Comparison of ENCODE assay signal across 1 cellular context in the genomic region with DNA sequence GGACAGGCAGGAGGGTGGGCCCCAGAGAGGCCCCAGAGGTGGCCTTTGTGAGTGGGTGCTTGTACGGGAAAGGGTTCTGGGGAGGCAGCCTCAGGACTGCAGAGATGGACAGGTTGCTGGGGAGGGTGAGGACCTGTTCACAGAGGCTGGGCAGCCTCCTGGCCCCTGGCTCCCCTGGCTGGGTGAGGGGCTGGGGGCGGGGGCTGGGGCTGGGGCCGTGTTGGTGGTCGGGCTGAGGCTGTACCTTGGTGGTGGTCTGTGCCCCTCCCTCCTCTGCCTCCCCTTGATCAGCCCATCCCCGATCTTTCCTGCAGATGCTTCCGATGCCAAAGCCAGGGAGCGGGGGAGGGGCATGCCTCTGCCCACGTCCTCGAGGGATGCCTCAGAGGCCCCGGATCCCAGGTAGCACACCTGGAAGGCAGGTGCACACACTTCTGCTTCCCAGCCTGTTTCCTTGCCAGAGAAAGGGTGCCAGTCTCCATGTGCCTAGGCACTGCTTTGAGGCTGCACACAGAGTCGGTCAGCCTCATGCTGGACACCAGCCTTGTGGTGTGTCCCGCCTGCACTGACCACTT.
TF ChIP-seq lines count a peak whose summit lies in the region.

No MANE protein-coding gene starts in this region.

TF ChIP-seq in IMR-90, 13 proteins besides CTCF, POLR2A, EP300 and RAD21:
- TF ChIP-seq BHLHE40 (IDR thresholded peaks at IDR 0.05; ENCODE audit: low read depth, low read length) (no peak), NFE2L2 (IDR thresholded peaks at IDR 0.05; ENCODE audit: low read depth, low read length) (no peak), RFX5 (IDR thresholded peaks at IDR 0.05; ENCODE audit: low read depth, low read length) (no peak), MAZ (IDR thresholded peaks at IDR 0.05; ENCODE audit: borderline replicate concordance, low read depth, low read length) (no peak), CHD1 (IDR thresholded peaks at IDR 0.05; ENCODE audit: low read depth, low read length) (no peak)
